20 cellular contexts compared by ENCODE assay signal in the genomic region with DNA sequence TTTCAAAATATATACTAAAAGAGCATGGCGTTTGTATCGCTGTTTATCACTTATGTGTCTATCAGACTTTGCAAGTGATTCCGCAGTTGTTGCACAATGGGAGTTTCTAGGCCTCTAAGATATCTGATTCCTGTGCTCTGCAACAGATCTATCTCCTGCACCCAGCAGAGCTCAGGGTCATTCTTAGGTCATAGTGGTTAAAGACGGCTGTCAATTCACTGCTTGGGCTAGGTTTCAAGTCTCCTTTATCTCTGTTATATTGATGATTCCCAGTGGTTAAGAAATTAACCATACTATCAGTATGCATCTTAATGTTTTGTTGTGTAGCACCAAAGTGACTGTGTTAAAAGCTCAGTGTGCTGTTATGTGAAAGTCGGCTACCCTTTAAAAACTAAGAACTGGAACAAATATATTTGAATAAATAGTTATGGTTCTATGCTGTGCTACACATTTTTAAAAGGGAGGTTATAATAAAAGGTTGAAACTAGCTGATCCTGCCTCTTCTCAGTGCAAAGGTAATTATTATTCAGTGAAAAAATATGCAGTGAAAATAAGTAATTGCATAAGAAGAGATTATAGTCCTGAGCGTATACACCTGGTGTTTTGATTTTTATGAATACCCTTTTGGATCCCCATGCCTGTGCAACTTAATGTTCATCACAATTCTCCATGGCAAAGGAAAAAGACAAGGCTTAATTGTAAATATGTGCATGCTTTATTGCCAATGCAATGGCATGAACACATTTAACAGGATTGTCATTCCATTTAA. TPM values are rescaled to one million over a fixed set of nuclear protein-coding genes. Genes with fewer than 3 reads are reported as not detected.
A peak's percentile ranks its signal among the peaks of the same experiment; 100 is the strongest.
DNase-seq lines count a peak whose midpoint lies in the region; FAIRE-seq and TF ChIP-seq lines count a peak whose summit lies in the region.
"Had no signal": no experiment of that assay in that cellular context is flagged by ENCODE, and none has a peak within 500 bp of the region (broad histone marks: within the 10 kb centered on the region; RNA-seq: fewer than 3 reads in every experiment).

No MANE protein-coding gene starts in this region.

- H3K9ac ChIP-seq in keratinocyte (ENCODE audit: control insufficient read depth, extremely low read depth, insufficient read depth, low read length) = no peak overlapping the region

- dilution Hi-C loops in keratinocyte (cut with MboI; ENCODE audit: extremely low pct_ligation_motif_present, low sequenced_read_pairs) = no loop called here

- no peak overlapping the region for H3K27ac ChIP-seq in keratinocyte (ENCODE audit: control insufficient read depth, insufficient read depth, low read length)

- peaks cover 4% of the 10 kb centered on the region for H3K4me1 ChIP-seq in keratinocyte (ENCODE audit: control insufficient read depth, extremely low read depth, insufficient read depth, low read length)
- H3K4me1 ChIP-seq: BE2C had no signal

- no peaks in the 10 kb centered on the region for H3K27me3 ChIP-seq in keratinocyte (ENCODE audit: control insufficient read depth, extremely low read depth, insufficient read depth, low read length)

- in situ Hi-C loops in KBM-7 (cut with MboI; ENCODE audit: low pct_unique_long_range_greater_than_20kb, low sequenced_read_pairs) = no loop called here

- DNase-seq in GM18507 (ENCODE audit: extremely low spot score, insufficient read length, low read depth) (no peak), KBM-7 (peak; percentile 47), RPMI8226 (peak; percentile 14), keratinocyte (ENCODE audit: low read depth, low spot score) (no peak), HCEC 1CT (no peak), NCI-H345 treated with DMSO at 0.1 percent for 48 hours (lab: John Stamatoyannopoulos, UW; ENCODE audit: unreplicated experiment) (no peak)
- no peak for DNase-seq in activated T-cell treated with anti-CD3 and anti-CD28 coated beads, Interleukin-2, amount 50 U/mL, for 1 hour
- DNase-seq: activated CD4-positive, alpha-beta T cell treated with anti-CD3 and anti-CD28 coated beads for 48 hours; activated CD8-positive, alpha-beta memory T cell treated with anti-CD3 and anti-CD28 coated beads, Interleukin-2, amount 50 U/mL, for 48 hours; activated naive CD4-positive, alpha-beta T cell; aorta; BE2C; GDM1; hippocampal formation; kidney glomerular epithelial cell; NCI-H187 treated with DMSO at 0.1 percent for 48 hours; NK-92 treated with Interleukin-12 subunit alpha and Interleukin-12 subunit beta, amount 100 ng/mL, for 24 hours; Right ventricle myocardium superior; stimulated activated naive CD4-positive, alpha-beta T cell treated with Interleukin-2 at 50 U/mL for 16 hours had no signal

- H3K4me2 ChIP-seq in keratinocyte (ENCODE audit: control insufficient read depth, extremely low read depth, insufficient read depth, low read depth, low read length) = no peak overlapping the region

- no peaks in the 10 kb centered on the region for H3K9me1 ChIP-seq in keratinocyte (ENCODE audit: control insufficient read depth, extremely low read depth, insufficient read depth, low read length)

- H3K79me2 ChIP-seq in keratinocyte (ENCODE audit: control insufficient read depth, insufficient read depth, low read length) = no peaks in the 10 kb centered on the region

- no peak for TF ChIP-seq CTCF in keratinocyte (optimal IDR thresholded peaks at IDR 0.05 in 1 of 3, IDR thresholded peaks at IDR 0.05 in 1 of 3, conservative IDR thresholded peaks at IDR 0.05 in 1 of 3; ENCODE audit: extremely low read depth in 1 of 3, insufficient read depth in 2 of 3, low read length in 3 of 3)

- no peak overlapping the region for H3K4me3 ChIP-seq in keratinocyte (ENCODE audit: control insufficient read depth in 2 of 3, extremely low read depth in 1 of 3, insufficient read depth in 2 of 3, low read depth in 1 of 3, low read length in 3 of 3)

- no peaks in the 10 kb centered on the region for H3K36me3 ChIP-seq in keratinocyte (ENCODE audit: control insufficient read depth in 2 of 2, extremely low read depth in 1 of 2, insufficient read depth in 2 of 2, low read length in 2 of 2)
- H3K36me3 ChIP-seq: BE2C had no signal

- H2AFZ ChIP-seq in keratinocyte (ENCODE audit: control insufficient read depth, low read length) = no peak overlapping the region

- H3K9me3 ChIP-seq in keratinocyte (ENCODE audit: control insufficient read depth, low read depth, low read length) = no peaks in the 10 kb centered on the region
- H3K9me3 ChIP-seq: BE2C had no signal

- peak; percentile 33 for FAIRE-seq in GM18507 (lab: Jason Lieb, UNC)
- peak; percentile 65 for FAIRE-seq in keratinocyte (lab: Jason Lieb, UNC)
- FAIRE-seq: D721Med had no signal

- no peaks in the 10 kb centered on the region for H4K20me1 ChIP-seq in keratinocyte (ENCODE audit: control insufficient read depth, extremely low read depth, insufficient read depth, low read length)

RNA-seq across cellular contexts. Expression of a gene that starts 24.0 kb away (rescaled TPM):
- 5.2 to 12.5 TPM (median 11.9 TPM) in 3 replicates for polyA plus RNA-seq in keratinocyte
- polyA plus RNA-seq in keratinocyte (2011; ENCODE audit: low read depth) = 1.3 TPM
- 11.8 and 14.4 TPM in 2 replicates for polyA plus RNA-seq in keratinocyte (2011; cell fraction: cytosol; rRNA removed)
- 7.9 and 8.1 TPM in 2 replicates for polyA plus RNA-seq in keratinocyte (2011; cell fraction: nucleus; rRNA removed)
- polyA plus RNA-seq in keratinocyte (2012; ENCODE audit: low replicate concordance) = 4.2 and 10.2 TPM in 2 replicates
- polyA minus RNA-seq in keratinocyte = 3.6 to 10.2 TPM (median 7.7 TPM) in 3 replicates
- polyA minus RNA-seq in keratinocyte (2011; cell fraction: cytosol; rRNA and poly(A)+ RNA removed) = 4.4 TPM
- polyA minus RNA-seq in keratinocyte (2011; cell fraction: nucleus; rRNA and poly(A)+ RNA removed) = 2.6 and 5.5 TPM in 2 replicates

RNA-seq across cellular contexts. Expression of a gene that starts 30.7 kb away (rescaled TPM):
- polyA plus RNA-seq in keratinocyte = 0.22 to 1.1 TPM (median 0.71 TPM) in 3 replicates
- polyA plus RNA-seq in keratinocyte (2011; ENCODE audit: low read depth) = 0.24 TPM
- 0.25 and 0.47 TPM in 2 replicates for polyA plus RNA-seq in keratinocyte (2011; cell fraction: cytosol; rRNA removed)
- polyA plus RNA-seq in keratinocyte (2011; cell fraction: nucleus; rRNA removed) = 1.1 and 1.2 TPM in 2 replicates
- 0.14 and 0.80 TPM in 2 replicates for polyA plus RNA-seq in keratinocyte (2012; ENCODE audit: low replicate concordance)
- polyA minus RNA-seq in keratinocyte = 0.23 to 0.35 TPM in 2 of 3 replicates, not detected in the other
- not detected for polyA minus RNA-seq in keratinocyte (2011; cell fraction: cytosol; rRNA and poly(A)+ RNA removed)
- polyA minus RNA-seq in keratinocyte (2011; cell fraction: nucleus; rRNA and poly(A)+ RNA removed) = 0.54 TPM in 1 of 2 replicates, not detected in the other

RNA-seq across cellular contexts. Expression of a gene that starts 58.8 kb away (rescaled TPM):
- polyA plus RNA-seq in keratinocyte = 0.40 to 1.8 TPM (median 1.5 TPM) in 3 replicates
- 0.55 TPM for polyA plus RNA-seq in keratinocyte (2011; ENCODE audit: low read depth)
- 1.3 and 1.5 TPM in 2 replicates for polyA plus RNA-seq in keratinocyte (2011; cell fraction: cytosol; rRNA removed)
- polyA plus RNA-seq in keratinocyte (2011; cell fraction: nucleus; rRNA removed) = 2.1 and 2.6 TPM in 2 replicates
- polyA plus RNA-seq in keratinocyte (2012; ENCODE audit: low replicate concordance) = 1.2 and 1.7 TPM in 2 replicates
- 0.30 to 0.99 TPM (median 0.74 TPM) in 3 replicates for polyA minus RNA-seq in keratinocyte
- polyA minus RNA-seq in keratinocyte (2011; cell fraction: cytosol; rRNA and poly(A)+ RNA removed) = not detected
- 0.54 and 0.63 TPM in 2 replicates for polyA minus RNA-seq in keratinocyte (2011; cell fraction: nucleus; rRNA and poly(A)+ RNA removed)

Comparison
In these comparisons a context has a peak if more than half of its experiments do, and no peak if none do; other contexts are left out.
1. DNase-seq: peak in KBM-7 (single experiment) and RPMI8226 (single experiment); none in GM18507 (single experiment), keratinocyte (single experiment), activated T-cell treated with anti-CD3 and anti-CD28 coated beads, Interleukin-2, amount 50 U/mL, for 1 hour (single experiment), HCEC 1CT (single experiment) and NCI-H345 treated with DMSO at 0.1 percent for 48 hours (single experiment).